In the genomic region with DNA sequence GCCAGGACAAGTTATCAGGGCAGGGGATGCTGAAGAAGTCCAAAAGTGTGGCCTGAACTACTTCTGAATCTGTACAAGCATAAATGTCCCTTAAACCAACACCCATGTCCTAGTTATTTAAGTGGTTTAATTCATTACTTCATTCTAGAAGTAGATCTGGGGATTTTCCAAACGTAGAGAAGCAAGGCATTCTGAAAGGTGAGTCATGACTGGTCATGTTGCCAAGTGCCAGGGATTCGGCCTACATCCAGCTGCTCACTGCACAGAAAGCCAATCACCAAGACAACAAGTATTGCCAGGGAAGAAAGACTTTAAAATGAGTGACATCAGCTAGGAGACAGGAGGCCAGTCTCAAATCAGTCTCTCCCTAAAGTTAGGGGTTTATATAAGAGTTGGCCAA, we compare ENCODE assay signal across 16 cellular contexts.
"Had no signal": no experiment of that assay in that cellular context is flagged by ENCODE, and none has a peak within 500 bp of the region (broad histone marks: within the 10 kb centered on the region; RNA-seq: fewer than 3 reads in every experiment).

No MANE protein-coding gene starts in this region.

- DNase-seq: foreskin melanocyte; head of caudate nucleus; kidney glomerular epithelial cell; mesendoderm; naive B cell; psoas muscle; retina; right lobe of liver; spleen; stimulated activated CD4-positive, alpha-beta T cell treated with anti-CD3 and anti-CD28 coated beads, Interleukin-15, amount 100 ng/mL, for 24 hours; stimulated activated CD4-positive, alpha-beta T cell treated with anti-CD3 and anti-CD28 coated beads, Interleukin-1b, Interleukin-23, amount 100 ng/mL, for 48 hours; stimulated activated CD4-positive, alpha-beta T cell treated with anti-CD3 and anti-CD28 coated beads, Interleukin-4, amount 100 ng/mL, for 24 hours; transverse colon had no signal

- H3K27ac ChIP-seq: hepatocyte, psoas muscle, right lobe of liver, spleen, thoracic aorta, transverse colon had no signal

- H3K27me3 ChIP-seq: hepatocyte, right lobe of liver, spleen, transverse colon had no signal

- H3K79me2 ChIP-seq: hepatocyte had no signal

- H3K36me3 ChIP-seq: right lobe of liver, spleen, thoracic aorta, transverse colon had no signal

- H3K9me3 ChIP-seq: right lobe of liver had no signal

- H2AFZ ChIP-seq: hepatocyte had no signal

- H3K4me3 ChIP-seq: hepatocyte, psoas muscle, right lobe of liver, spleen, thoracic aorta, transverse colon had no signal

- ATAC-seq: psoas muscle; right lobe of liver; stimulated activated memory B cell treated with anti-CD40 and anti-IgM and Interleukin-4, amounts not matched to agents 10 μg/mL and 1 μg/mL and 100 μg/mL, for 72 hours had no signal

- H3K4me2 ChIP-seq: hepatocyte had no signal

- H3K4me1 ChIP-seq: psoas muscle, right lobe of liver, spleen, transverse colon had no signal
